Comparison of ENCODE assay signal across 17 cellular contexts in the genomic region with DNA sequence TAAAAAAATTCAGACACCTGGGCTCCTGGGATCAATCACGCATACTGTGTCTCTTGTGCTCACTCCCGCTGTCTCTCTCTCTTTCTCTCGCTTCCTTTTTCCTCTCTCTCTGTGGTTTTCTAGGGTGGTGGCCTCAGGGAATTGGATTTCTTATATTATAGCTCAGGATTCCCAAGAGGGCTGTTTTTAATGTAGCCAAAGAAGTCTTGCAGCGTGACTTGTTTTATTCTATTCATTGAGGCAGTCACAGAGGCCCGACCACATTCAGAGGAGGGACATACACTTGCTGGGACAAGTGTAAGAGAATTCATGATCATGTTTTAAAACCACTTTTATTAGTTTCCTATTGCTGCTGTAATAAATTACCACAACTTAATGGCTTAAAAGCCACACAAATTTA. TPM values are rescaled to one million over a fixed set of nuclear protein-coding genes. Genes with fewer than 3 reads are reported as not detected.
DNase-seq lines count a peak whose midpoint lies in the region; ATAC-seq and TF ChIP-seq lines count a peak whose summit lies in the region.
"Had no signal": no experiment of that assay in that cellular context is flagged by ENCODE, and none has a peak within 500 bp of the region (broad histone marks: within the 10 kb centered on the region; RNA-seq: fewer than 3 reads in every experiment).

No MANE protein-coding gene starts in this region.

- no peak overlapping the region for H2AFZ ChIP-seq in H9 (ENCODE audit: low read length)

- H3K9me3 ChIP-seq in BLaER1 (peaks cover 15% of the 10 kb centered on the region), H9 (ENCODE audit: control insufficient read depth, low read depth, low read length) (no peaks in the 10 kb centered on the region), T-helper 17 cell (ENCODE audit: control insufficient read depth, low read length, poor library complexity, severe bottlenecking) (no peaks in the 10 kb centered on the region), suprapubic skin (no peaks in the 10 kb centered on the region)

- H2BK120ac ChIP-seq in H9 (ENCODE audit: low read depth, low read length, poor library complexity, severe bottlenecking) = no peak overlapping the region

- no peak overlapping the region for H3K27ac ChIP-seq in BLaER1
- H3K27ac ChIP-seq in H9 (ENCODE audit: insufficient read length, low read depth, low read length) = no peak overlapping the region
- H3K27ac ChIP-seq in suprapubic skin = no peak overlapping the region

- peaks cover 28 to 44% (median 43%) of the 10 kb centered on the region in 3 experiments for H3K36me3 Mint-ChIP-seq in H9 (ENCODE audit: insufficient read depth in 1 of 3, low read depth in 3 of 3)
- peaks cover 6% of the 10 kb centered on the region for H3K36me3 Mint-ChIP-seq in T-helper 17 cell (ENCODE audit: low read depth)
- H3K36me3 Mint-ChIP-seq in stimulated activated memory B cell treated with anti-CD40 and anti-IgM and Interleukin-4, amounts not matched to agents 10 μg/mL and 1 μg/mL and 100 μg/mL, for 72 hours = peaks cover 35% of the 10 kb centered on the region

- H3K9ac ChIP-seq in BLaER1 (no peak overlapping the region), H9 (ENCODE audit: extremely low read depth, insufficient read length, low read length) (no peak overlapping the region)

- H3K4me3 Mint-ChIP-seq in H9 (no peak overlapping the region), T-helper 17 cell (no peak overlapping the region)
- H3K4me3 Mint-ChIP-seq in stimulated activated memory B cell treated with anti-CD40 and anti-IgM and Interleukin-4, amounts not matched to agents 10 μg/mL and 1 μg/mL and 100 μg/mL, for 72 hours = no peak overlapping the region
- H3K4me3 Mint-ChIP-seq: B cell; CD4-positive, alpha-beta memory T cell had no signal

- H3K4me1 Mint-ChIP-seq in H9 = peaks cover 0 to 2% of the 10 kb centered on the region in 2 experiments; a peak in 1 of 4 replicates
- no peaks in the 10 kb centered on the region for H3K4me1 Mint-ChIP-seq in T-helper 17 cell
- peaks cover 7% of the 10 kb centered on the region for H3K4me1 Mint-ChIP-seq in stimulated activated memory B cell treated with anti-CD40 and anti-IgM and Interleukin-4, amounts not matched to agents 10 μg/mL and 1 μg/mL and 100 μg/mL, for 72 hours

- no peak overlapping the region for H3K14ac ChIP-seq in H9 (ENCODE audit: insufficient read depth, low read length)

- H3K27me3 ChIP-seq in BLaER1 (no peaks in the 10 kb centered on the region), H9 (ENCODE audit: insufficient read depth, low read length) (no peaks in the 10 kb centered on the region), suprapubic skin (no peaks in the 10 kb centered on the region)

- H2BK15ac ChIP-seq in H9 (ENCODE audit: low read depth, low read length) = no peak overlapping the region

- no peak overlapping the region for H3K56ac ChIP-seq in H9 (ENCODE audit: insufficient read length, low read depth, low read length)

- H3K27me3 Mint-ChIP-seq in H9 (ENCODE audit: low read depth) (no peaks in the 10 kb centered on the region), T-helper 17 cell (no peaks in the 10 kb centered on the region)
- no peaks in the 10 kb centered on the region for H3K27me3 Mint-ChIP-seq in stimulated activated memory B cell treated with anti-CD40 and anti-IgM and Interleukin-4, amounts not matched to agents 10 μg/mL and 1 μg/mL and 100 μg/mL, for 72 hours
- H3K27me3 Mint-ChIP-seq: B cell; CD4-positive, alpha-beta memory T cell had no signal

- no peak overlapping the region for H2BK20ac ChIP-seq in H9 (ENCODE audit: low read depth, low read length, poor library complexity, severe bottlenecking)

- no peaks in the 10 kb centered on the region; a peak in 1 of 5 replicates for H3K9me3 Mint-ChIP-seq in H9
- no peaks in the 10 kb centered on the region for H3K9me3 Mint-ChIP-seq in stimulated activated memory B cell treated with anti-CD40 and anti-IgM and Interleukin-4, amounts not matched to agents 10 μg/mL and 1 μg/mL and 100 μg/mL, for 72 hours
- H3K9me3 Mint-ChIP-seq: CD4-positive, alpha-beta memory T cell had no signal

- no peak for TF ChIP-seq EP300 in suprapubic skin (IDR thresholded peaks at IDR 0.05)

- H3K27ac Mint-ChIP-seq in H9 (peak overlapping the region in 2 of 3 experiments; percentile 20 to 50; a peak in 2 of 7 replicates), T-helper 17 cell (peak overlapping the region; percentile 69)
- H3K27ac Mint-ChIP-seq in stimulated activated memory B cell treated with anti-CD40 and anti-IgM and Interleukin-4, amounts not matched to agents 10 μg/mL and 1 μg/mL and 100 μg/mL, for 72 hours = peak overlapping the region; percentile 16
- H3K27ac Mint-ChIP-seq: B cell had no signal

- H4K91ac ChIP-seq in H9 (ENCODE audit: insufficient read length, low read depth, low read length) = no peak overlapping the region

- H3K4me3 ChIP-seq in BLaER1 = no peak overlapping the region
- no peak overlapping the region for H3K4me3 ChIP-seq in suprapubic skin

- no peak overlapping the region for H4K5ac ChIP-seq in H9 (ENCODE audit: insufficient read length, low read depth, low read length)

- no peak overlapping the region for H2BK12ac ChIP-seq in H9 (ENCODE audit: insufficient read length, low read depth, low read length)

- TF ChIP-seq CTCF in H9 (conservative IDR thresholded peaks at IDR 0.05) (no peak), suprapubic skin (IDR thresholded peaks at IDR 0.05) (no peak)

- no peaks in the 10 kb centered on the region for H3K23me2 ChIP-seq in H9 (ENCODE audit: insufficient read length, low read depth, low read length, poor library complexity, severe bottlenecking)

- TF ChIP-seq POLR2A in suprapubic skin (IDR thresholded peaks at IDR 0.05) = no peak

- no peak overlapping the region for H3K23ac ChIP-seq in H9 (ENCODE audit: insufficient read length, low read depth, low read length)

- ATAC-seq in T-helper 17 cell = no peak
- ATAC-seq in stimulated activated memory B cell treated with anti-CD40 and anti-IgM and Interleukin-4, amounts not matched to agents 10 μg/mL and 1 μg/mL and 100 μg/mL, for 72 hours = no peak
- no peak for ATAC-seq in HG02798 (IDR thresholded peaks at IDR 0.05; ENCODE audit: poor library complexity, unreplicated experiment)

- H3T11ph ChIP-seq in H9 (ENCODE audit: low read length) = no peak overlapping the region

- WGBS in H9 (ENCODE audit: extremely low coverage, insufficient read length, low lambda C conversion rate) = no CpG with 5 or more reads among the region's 5 CpGs
- 86% methylated on average over 5 of the region's 5 CpGs for WGBS in suprapubic skin

- no peak overlapping the region for H2AK5ac ChIP-seq in H9 (ENCODE audit: insufficient read length, low read length)

- H3K4ac ChIP-seq in H9 (ENCODE audit: low read depth, low read length) = no peak overlapping the region

- no peaks in the 10 kb centered on the region for H3K79me1 ChIP-seq in H9 (ENCODE audit: insufficient read depth, low read depth, low read length, poor library complexity, severe bottlenecking)

- H4K20me1 ChIP-seq in BLaER1 (no peaks in the 10 kb centered on the region), H9 (ENCODE audit: control insufficient read depth, insufficient read depth, insufficient read length) (no peaks in the 10 kb centered on the region)

- DNase-seq in H9 (no peak), T-helper 17 cell (no peak), NCI-H526 (lab: John Stamatoyannopoulos, UW) (no peak), suprapubic skin (ENCODE audit: low spot score in 2 of 2) (no peak)
- DNase-seq: C1 segment of cervical spinal cord; Calu3; CD4-positive, alpha-beta memory T cell; COR-L47; DMS53; DMS79 treated with DMSO at 0.1 percent for 48 hours; GF-D8; GOT3; HCEC 1CT had no signal

- H3K79me2 ChIP-seq in H9 (ENCODE audit: insufficient read depth, low read length) = no peaks in the 10 kb centered on the region

- H3K4me2 ChIP-seq in BLaER1 = peak overlapping the region; percentile 61
- no peak overlapping the region for H3K4me2 ChIP-seq in H9 (ENCODE audit: insufficient read depth, insufficient read length, low read length)

- H3K36me3 ChIP-seq in BLaER1 (peaks cover 31% of the 10 kb centered on the region), suprapubic skin (peaks cover 41% of the 10 kb centered on the region)

- no peak overlapping the region for H4K8ac ChIP-seq in H9 (replicated peaks; ENCODE audit: insufficient read length, low read depth, low read length)

- H3K18ac ChIP-seq in H9 (ENCODE audit: insufficient read length, low read depth, low read length) = no peak overlapping the region

- no peak overlapping the region for H2BK5ac ChIP-seq in H9 (ENCODE audit: insufficient read length, low read length)

- H3K4me1 ChIP-seq in BLaER1 (peaks cover 17% of the 10 kb centered on the region), H9 (ENCODE audit: insufficient read depth, low read length) (no peaks in the 10 kb centered on the region), suprapubic skin (no peaks in the 10 kb centered on the region)

RNA-seq across cellular contexts. Expression of a gene that starts 59.4 kb away (rescaled TPM):
- total RNA-seq in H9 (2021) (32.1 and 32.8 TPM in 2 replicates), T-helper 17 cell (10 to 100 TPM in 1 of 2 donors, 1 to 10 TPM in 1; 7.8 to 10.4 TPM), suprapubic skin (10 to 100 TPM; 12.2 to 28.7 (median 20.5) TPM)

Comparison
In these comparisons a context has a peak if more than half of its experiments do, and no peak if none do; other contexts are left out.
1. H3K27ac Mint-ChIP-seq: peak in every context shown above with its lines; median percentile 69 in T-helper 17 cell; 35 in H9; 16 in stimulated activated memory B cell treated with anti-CD40 and anti-IgM and Interleukin-4, amounts not matched to agents 10 μg/mL and 1 μg/mL and 100 μg/mL, for 72 hours.